Comparison of ENCODE assay signal across 1 cellular context in the genomic region with DNA sequence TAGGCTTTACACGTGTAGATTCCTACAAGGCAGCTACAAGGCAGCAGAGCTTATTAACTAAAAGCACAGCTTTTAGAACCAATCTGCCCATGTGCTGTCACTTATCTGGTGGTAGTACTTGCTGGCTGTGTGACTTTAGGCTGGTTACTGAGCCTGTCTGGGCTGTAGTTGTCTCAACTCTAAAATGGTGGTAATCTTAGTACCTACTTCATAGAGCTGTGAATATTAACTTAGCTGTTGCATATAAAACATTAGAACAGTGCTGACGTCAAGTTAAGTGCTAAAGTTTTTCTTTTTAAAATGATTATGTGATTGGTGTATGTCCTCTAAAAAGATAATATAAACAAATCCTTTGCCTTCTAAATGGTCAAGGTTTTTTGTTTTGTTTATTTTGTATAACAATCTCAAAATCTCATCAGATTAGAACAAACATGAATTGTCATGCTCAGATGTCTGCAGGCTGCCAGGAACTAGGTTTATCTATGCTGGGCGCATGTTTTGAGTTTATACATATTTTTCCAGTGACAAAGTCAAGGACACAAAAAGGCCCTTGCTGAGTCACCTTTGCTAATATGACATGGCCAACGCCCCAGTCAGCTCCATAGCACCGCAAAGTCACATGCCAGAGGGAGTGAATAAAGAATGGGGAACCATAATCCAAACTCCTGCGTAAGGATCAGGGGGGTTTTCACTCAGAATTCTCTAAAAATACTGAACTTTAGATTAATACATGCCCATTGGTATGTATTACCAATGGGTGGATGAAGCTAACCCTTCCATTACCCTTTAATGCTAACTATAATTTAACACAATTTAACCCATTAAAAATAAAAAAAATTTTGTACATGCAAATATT.
TF ChIP-seq lines count a peak whose summit lies in the region.

No MANE protein-coding gene starts in this region.

TF ChIP-seq in HepG2, 621 proteins besides CTCF, POLR2A, EP300 and RAD21 (continued from another document and continues in another):
- TF ChIP-seq, protein P1, sequence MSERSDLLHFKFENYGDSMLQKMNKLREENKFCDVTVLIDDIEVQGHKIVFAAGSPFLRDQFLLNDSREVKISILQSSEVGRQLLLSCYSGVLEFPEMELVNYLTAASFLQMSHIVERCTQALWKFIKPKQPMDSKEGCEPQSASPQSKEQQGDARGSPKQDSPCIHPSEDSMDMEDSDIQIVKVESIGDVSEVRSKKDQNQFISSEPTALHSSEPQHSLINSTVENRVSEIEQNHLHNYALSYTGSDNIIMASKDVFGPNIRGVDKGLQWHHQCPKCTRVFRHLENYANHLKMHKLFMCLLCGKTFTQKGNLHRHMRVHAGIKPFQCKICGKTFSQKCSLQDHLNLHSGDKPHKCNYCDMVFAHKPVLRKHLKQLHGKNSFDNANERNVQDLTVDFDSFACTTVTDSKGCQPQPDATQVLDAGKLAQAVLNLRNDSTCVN (CRISPR knock-in tag; IDR thresholded peaks at IDR 0.05; ENCODE audit: borderline replicate concordance), result no peak
- TF ChIP-seq MED8 (CRISPR knock-in tag; IDR thresholded peaks at IDR 0.05; ENCODE audit: insufficient replicate concordance) (no peak), ZNF607 (CRISPR knock-in tag; IDR thresholded peaks at IDR 0.05; ENCODE audit: borderline replicate concordance) (no peak), RARA (CRISPR knock-in tag; IDR thresholded peaks at IDR 0.05) (peak; percentile 81), SKI (IDR thresholded peaks at IDR 0.05; ENCODE audit: partially characterized antibody) (peak; percentile 17), KLF15 (CRISPR knock-in tag; IDR thresholded peaks at IDR 0.05; ENCODE audit: borderline replicate concordance) (no peak), ZKSCAN1 (IDR thresholded peaks at IDR 0.05; ENCODE audit: low read length) (no peak), ZNF644 (CRISPR knock-in tag; IDR thresholded peaks at IDR 0.05; ENCODE audit: low read depth) (peak; percentile 93), GATA4 (IDR thresholded peaks at IDR 0.05; ENCODE audit: borderline replicate concordance, low read depth) (peak; percentile 14; the same call in 1 of the 2 replicates), SP2 (CRISPR knock-in tag; IDR thresholded peaks at IDR 0.05) (no peak), POGZ (CRISPR knock-in tag; IDR thresholded peaks at IDR 0.05) (peak; percentile 82), ZNF3 (CRISPR knock-in tag; IDR thresholded peaks at IDR 0.05) (no peak), CEBPB (IDR thresholded peaks at IDR 0.05; ENCODE audit: borderline replicate concordance, low read depth, low read length) (no peak), CREM (IDR thresholded peaks at IDR 0.05) (peak; percentile 37; the same call in 1 of the 2 replicates), CREM (CRISPR knock-in tag; IDR thresholded peaks at IDR 0.05) (no peak), ZNF550 (CRISPR knock-in tag; IDR thresholded peaks at IDR 0.05; ENCODE audit: borderline replicate concordance) (no peak), HDAC1 (CRISPR knock-in tag; IDR thresholded peaks at IDR 0.05) (no peak), CCDC6 (CRISPR knock-in tag; IDR thresholded peaks at IDR 0.05) (no peak), THAP11 (CRISPR knock-in tag; IDR thresholded peaks at IDR 0.05) (no peak), NFRKB (IDR thresholded peaks at IDR 0.05) (no peak), FOXK1 (CRISPR knock-in tag; IDR thresholded peaks at IDR 0.05; ENCODE audit: borderline replicate concordance, low read depth) (peak; percentile 62; the same call in 1 of the 2 replicates), ZNF629 (CRISPR knock-in tag; conservative IDR thresholded peaks at IDR 0.05) (no peak), CC2D1A (CRISPR knock-in tag; IDR thresholded peaks at IDR 0.05) (no peak), FOSL1 (CRISPR knock-in tag; IDR thresholded peaks at IDR 0.05; ENCODE audit: borderline replicate concordance) (peak; percentile 85), MTF1 (CRISPR knock-in tag; IDR thresholded peaks at IDR 0.05) (no peak), ZNF333 (CRISPR knock-in tag; IDR thresholded peaks at IDR 0.05; ENCODE audit: borderline replicate concordance) (no peak), MYC (CRISPR knock-in tag; IDR thresholded peaks at IDR 0.05; ENCODE audit: borderline replicate concordance) (no peak), FOXA1 (IDR thresholded peaks at IDR 0.05) (no peak), FOXA1 (CRISPR knock-in tag; IDR thresholded peaks at IDR 0.05) (peak; percentile 42; the same call in 1 of the 2 replicates), ZC3H4 (CRISPR knock-in tag; IDR thresholded peaks at IDR 0.05; ENCODE audit: borderline replicate concordance) (no peak), NFIC (IDR thresholded peaks at IDR 0.05; ENCODE audit: low read length) (peak; percentile 64; the same call in 1 of the 2 replicates), NFKBIZ (CRISPR knock-in tag; IDR thresholded peaks at IDR 0.05) (no peak), DNMT3B (CRISPR knock-in tag; conservative IDR thresholded peaks at IDR 0.05) (0 out of 2 replicates have a peak, but pooled peaks have one; percentile 45), SMAD9 (CRISPR knock-in tag; IDR thresholded peaks at IDR 0.05) (no peak), SPEN (CRISPR knock-in tag; IDR thresholded peaks at IDR 0.05; ENCODE audit: low read depth) (no peak), HMG20A (CRISPR knock-in tag; IDR thresholded peaks at IDR 0.05; ENCODE audit: borderline replicate concordance) (peak; percentile 90; the same call in 1 of the 2 replicates), HNF4A (CRISPR knock-in tag; IDR thresholded peaks at IDR 0.05) (peak; percentile 42; the same call in 1 of the 2 replicates), ZNF7 (CRISPR knock-in tag; IDR thresholded peaks at IDR 0.05) (no peak), JUNB (CRISPR knock-in tag; IDR thresholded peaks at IDR 0.05; ENCODE audit: borderline replicate concordance) (no peak), ZFP90 (CRISPR knock-in tag; IDR thresholded peaks at IDR 0.05; ENCODE audit: borderline replicate concordance) (no peak)
- TF ChIP-seq, protein P2, sequence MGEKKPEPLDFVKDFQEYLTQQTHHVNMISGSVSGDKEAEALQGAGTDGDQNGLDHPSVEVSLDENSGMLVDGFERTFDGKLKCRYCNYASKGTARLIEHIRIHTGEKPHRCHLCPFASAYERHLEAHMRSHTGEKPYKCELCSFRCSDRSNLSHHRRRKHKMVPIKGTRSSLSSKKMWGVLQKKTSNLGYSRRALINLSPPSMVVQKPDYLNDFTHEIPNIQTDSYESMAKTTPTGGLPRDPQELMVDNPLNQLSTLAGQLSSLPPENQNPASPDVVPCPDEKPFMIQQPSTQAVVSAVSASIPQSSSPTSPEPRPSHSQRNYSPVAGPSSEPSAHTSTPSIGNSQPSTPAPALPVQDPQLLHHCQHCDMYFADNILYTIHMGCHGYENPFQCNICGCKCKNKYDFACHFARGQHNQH (CRISPR knock-in tag; IDR thresholded peaks at IDR 0.05), result peak; percentile 60
- TF ChIP-seq, protein P3, sequence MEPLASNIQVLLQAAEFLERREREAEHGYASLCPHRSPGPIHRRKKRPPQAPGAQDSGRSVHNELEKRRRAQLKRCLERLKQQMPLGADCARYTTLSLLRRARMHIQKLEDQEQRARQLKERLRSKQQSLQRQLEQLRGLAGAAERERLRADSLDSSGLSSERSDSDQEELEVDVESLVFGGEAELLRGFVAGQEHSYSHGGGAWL (CRISPR knock-in tag; IDR thresholded peaks at IDR 0.05), result no peak
- TF ChIP-seq, protein P4, sequence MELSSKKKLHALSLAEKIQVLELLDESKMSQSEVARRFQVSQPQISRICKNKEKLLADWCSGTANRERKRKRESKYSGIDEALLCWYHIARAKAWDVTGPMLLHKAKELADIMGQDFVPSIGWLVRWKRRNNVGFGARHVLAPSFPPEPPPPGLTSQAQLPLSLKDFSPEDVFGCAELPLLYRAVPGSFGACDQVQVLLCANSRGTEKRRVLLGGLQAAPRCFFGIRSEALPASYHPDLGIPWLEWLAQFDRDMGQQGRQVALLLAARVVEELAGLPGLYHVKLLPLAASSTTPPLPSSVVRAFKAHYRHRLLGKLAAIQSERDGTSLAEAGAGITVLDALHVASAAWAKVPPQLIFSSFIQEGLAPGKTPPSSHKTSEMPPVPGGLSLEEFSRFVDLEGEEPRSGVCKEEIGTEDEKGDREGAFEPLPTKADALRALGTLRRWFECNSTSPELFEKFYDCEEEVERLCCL (CRISPR knock-in tag; IDR thresholded peaks at IDR 0.05; ENCODE audit: borderline replicate concordance), result no peak
- TF ChIP-seq, protein P5, sequence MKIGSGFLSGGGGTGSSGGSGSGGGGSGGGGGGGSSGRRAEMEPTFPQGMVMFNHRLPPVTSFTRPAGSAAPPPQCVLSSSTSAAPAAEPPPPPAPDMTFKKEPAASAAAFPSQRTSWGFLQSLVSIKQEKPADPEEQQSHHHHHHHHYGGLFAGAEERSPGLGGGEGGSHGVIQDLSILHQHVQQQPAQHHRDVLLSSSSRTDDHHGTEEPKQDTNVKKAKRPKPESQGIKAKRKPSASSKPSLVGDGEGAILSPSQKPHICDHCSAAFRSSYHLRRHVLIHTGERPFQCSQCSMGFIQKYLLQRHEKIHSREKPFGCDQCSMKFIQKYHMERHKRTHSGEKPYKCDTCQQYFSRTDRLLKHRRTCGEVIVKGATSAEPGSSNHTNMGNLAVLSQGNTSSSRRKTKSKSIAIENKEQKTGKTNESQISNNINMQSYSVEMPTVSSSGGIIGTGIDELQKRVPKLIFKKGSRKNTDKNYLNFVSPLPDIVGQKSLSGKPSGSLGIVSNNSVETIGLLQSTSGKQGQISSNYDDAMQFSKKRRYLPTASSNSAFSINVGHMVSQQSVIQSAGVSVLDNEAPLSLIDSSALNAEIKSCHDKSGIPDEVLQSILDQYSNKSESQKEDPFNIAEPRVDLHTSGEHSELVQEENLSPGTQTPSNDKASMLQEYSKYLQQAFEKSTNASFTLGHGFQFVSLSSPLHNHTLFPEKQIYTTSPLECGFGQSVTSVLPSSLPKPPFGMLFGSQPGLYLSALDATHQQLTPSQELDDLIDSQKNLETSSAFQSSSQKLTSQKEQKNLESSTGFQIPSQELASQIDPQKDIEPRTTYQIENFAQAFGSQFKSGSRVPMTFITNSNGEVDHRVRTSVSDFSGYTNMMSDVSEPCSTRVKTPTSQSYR (CRISPR knock-in tag; IDR thresholded peaks at IDR 0.05; ENCODE audit: borderline replicate concordance), result no peak
- TF ChIP-seq, protein P6, sequence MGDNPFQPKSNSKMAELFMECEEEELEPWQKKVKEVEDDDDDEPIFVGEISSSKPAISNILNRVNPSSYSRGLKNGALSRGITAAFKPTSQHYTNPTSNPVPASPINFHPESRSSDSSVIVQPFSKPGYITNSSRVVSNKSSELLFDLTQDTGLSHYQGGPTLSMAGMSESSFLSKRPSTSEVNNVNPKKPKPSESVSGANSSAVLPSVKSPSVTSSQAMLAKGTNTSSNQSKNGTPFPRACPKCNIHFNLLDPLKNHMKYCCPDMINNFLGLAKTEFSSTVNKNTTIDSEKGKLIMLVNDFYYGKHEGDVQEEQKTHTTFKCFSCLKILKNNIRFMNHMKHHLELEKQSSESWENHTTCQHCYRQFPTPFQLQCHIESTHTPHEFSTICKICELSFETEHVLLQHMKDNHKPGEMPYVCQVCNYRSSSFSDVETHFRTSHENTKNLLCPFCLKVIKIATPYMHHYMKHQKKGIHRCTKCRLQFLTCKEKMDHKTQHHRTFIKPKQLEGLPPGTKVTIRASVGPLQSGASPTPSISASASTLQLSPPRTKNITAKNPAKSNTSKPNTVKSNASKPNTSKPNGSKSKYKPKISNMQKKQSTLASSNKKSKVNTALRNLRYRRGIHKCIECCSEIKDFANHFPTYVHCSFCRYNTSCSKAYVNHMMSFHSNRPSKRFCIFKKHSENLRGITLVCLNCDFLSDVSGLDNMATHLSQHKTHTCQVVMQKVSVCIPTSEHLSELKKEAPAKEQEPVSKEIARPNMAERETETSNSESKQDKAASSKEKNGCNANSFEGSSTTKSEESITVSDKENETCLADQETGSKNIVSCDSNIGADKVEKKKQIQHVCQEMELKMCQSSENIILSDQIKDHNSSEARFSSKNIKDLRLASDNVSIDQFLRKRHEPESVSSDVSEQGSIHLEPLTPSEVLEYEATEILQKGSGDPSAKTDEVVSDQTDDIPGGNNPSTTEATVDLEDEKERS (CRISPR knock-in tag; IDR thresholded peaks at IDR 0.05), result no peak
- TF ChIP-seq, protein P7, sequence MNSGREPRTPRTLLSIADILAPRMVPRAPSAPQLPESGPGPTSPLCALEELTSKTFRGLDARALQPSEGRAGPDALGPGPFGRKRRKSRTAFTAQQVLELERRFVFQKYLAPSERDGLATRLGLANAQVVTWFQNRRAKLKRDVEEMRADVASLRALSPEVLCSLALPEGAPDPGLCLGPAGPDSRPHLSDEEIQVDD (CRISPR knock-in tag; IDR thresholded peaks at IDR 0.05; ENCODE audit: borderline replicate concordance), result no peak
- TF ChIP-seq, protein P8, sequence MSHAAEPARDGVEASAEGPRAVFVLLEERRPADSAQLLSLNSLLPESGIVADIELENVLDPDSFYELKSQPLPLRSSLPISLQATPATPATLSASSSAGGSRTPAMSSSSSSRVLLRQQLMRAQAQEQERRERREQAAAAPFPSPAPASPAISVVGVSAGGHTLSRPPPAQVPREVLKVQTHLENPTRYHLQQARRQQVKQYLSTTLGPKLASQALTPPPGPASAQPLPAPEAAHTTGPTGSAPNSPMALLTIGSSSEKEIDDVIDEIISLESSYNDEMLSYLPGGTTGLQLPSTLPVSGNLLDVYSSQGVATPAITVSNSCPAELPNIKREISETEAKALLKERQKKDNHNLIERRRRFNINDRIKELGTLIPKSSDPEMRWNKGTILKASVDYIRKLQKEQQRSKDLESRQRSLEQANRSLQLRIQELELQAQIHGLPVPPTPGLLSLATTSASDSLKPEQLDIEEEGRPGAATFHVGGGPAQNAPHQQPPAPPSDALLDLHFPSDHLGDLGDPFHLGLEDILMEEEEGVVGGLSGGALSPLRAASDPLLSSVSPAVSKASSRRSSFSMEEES (CRISPR knock-in tag; IDR thresholded peaks at IDR 0.05), result peak; percentile 88
